Comparison of ENCODE assay signal across 8 cellular contexts in genomic region chr22:21866821-21867527, GRCh38. TPM values are rescaled to one million over a fixed set of nuclear protein-coding genes. Genes with fewer than 3 reads are reported as not detected.
DNase-seq lines count a peak whose midpoint lies in the region; ATAC-seq and TF ChIP-seq lines count a peak whose summit lies in the region.

No MANE protein-coding gene starts in this region.

- no peaks in the 10 kb centered on the region for H3K9me3 ChIP-seq in right lobe of liver

- no peaks in the 10 kb centered on the region for H3K36me3 ChIP-seq in right lobe of liver

- peak; percentile 33 for ATAC-seq in GM18511 (IDR thresholded peaks at IDR 0.05; ENCODE audit: unreplicated experiment)
- ATAC-seq in HG02981 (IDR thresholded peaks at IDR 0.05; ENCODE audit: unreplicated experiment): peak; percentile 27
- peak in 1 of 4 donors; percentile 2 for ATAC-seq in right lobe of liver
- ATAC-seq in stimulated activated naive B cell treated with anti-CD40 and anti-IgM and Interleukin-4, amounts not matched to agents 10 μg/mL and 1 μg/mL and 100 μg/mL, for 72 hours (replicated peaks): peak; percentile 11 to 15

- peak overlapping the region; percentile 55 to 80 (median 77) for H3K27ac ChIP-seq in right lobe of liver

- intact Hi-C loops in right lobe of liver (cut with DNase I): no loop called here

- peaks cover 4 to 5% of the 10 kb centered on the region in 2 donors for H3K9me3 Mint-ChIP-seq in stimulated activated naive B cell treated with anti-CD40 and anti-IgM and Interleukin-4, amounts not matched to agents 10 μg/mL and 1 μg/mL and 100 μg/mL, for 72 hours

- peaks cover 24 to 50% of the 10 kb centered on the region in 2 donors for H3K4me1 Mint-ChIP-seq in stimulated activated naive B cell treated with anti-CD40 and anti-IgM and Interleukin-4, amounts not matched to agents 10 μg/mL and 1 μg/mL and 100 μg/mL, for 72 hours

- peak; percentile 33 for DNase-seq in SW480 (ENCODE audit: low spot score)
- DNase-seq in cerebellar cortex (ENCODE audit: low spot score): peak; percentile 37
- peak; percentile 40 to 65 (median 61) for DNase-seq in right lobe of liver
- DNase-seq in stimulated activated naive B cell treated with anti-CD40 and anti-IgM and Interleukin-4, amounts not matched to agents 10 μg/mL and 1 μg/mL and 100 μg/mL, for 72 hours: peak; percentile 8
- DNase-seq in cortex of kidney (lab: John Stamatoyannopoulos, UW): no peak
- no peak for DNase-seq in DMS79 (lab: John Stamatoyannopoulos, UW)

- under 1% methylated on average over 25 of the region's 92 CpGs for WGBS in right lobe of liver (ENCODE audit: insufficient coverage, low coverage, low lambda C conversion rate, missing lambda C conversion rate)

- TF ChIP-seq POLR2A in right lobe of liver (IDR thresholded peaks at IDR 0.05): no peak

- peak overlapping the region; percentile 96 for H3K27ac Mint-ChIP-seq in stimulated activated naive B cell treated with anti-CD40 and anti-IgM and Interleukin-4, amounts not matched to agents 10 μg/mL and 1 μg/mL and 100 μg/mL, for 72 hours

- peak overlapping the region; percentile 89 to 92 for H3K4me3 Mint-ChIP-seq in stimulated activated naive B cell treated with anti-CD40 and anti-IgM and Interleukin-4, amounts not matched to agents 10 μg/mL and 1 μg/mL and 100 μg/mL, for 72 hours

- no peaks in the 10 kb centered on the region for H3K27me3 ChIP-seq in right lobe of liver

- peak overlapping the region; percentile 77 to 90 (median 83) for H3K4me3 ChIP-seq in right lobe of liver

- H3K36me3 Mint-ChIP-seq in stimulated activated naive B cell treated with anti-CD40 and anti-IgM and Interleukin-4, amounts not matched to agents 10 μg/mL and 1 μg/mL and 100 μg/mL, for 72 hours: peaks cover 26 to 32% of the 10 kb centered on the region in 2 donors

- peaks cover 0 to 24% (median 7%) of the 10 kb centered on the region in 4 donors for H3K4me1 ChIP-seq in right lobe of liver

- no peak for TF ChIP-seq CTCF in right lobe of liver (IDR thresholded peaks at IDR 0.05)

- H3K27me3 Mint-ChIP-seq in stimulated activated naive B cell treated with anti-CD40 and anti-IgM and Interleukin-4, amounts not matched to agents 10 μg/mL and 1 μg/mL and 100 μg/mL, for 72 hours: no peaks in the 10 kb centered on the region

RNA-seq across cellular contexts. Expression of gene MAPK1, which starts 0.5 kb away (rescaled TPM):
- total RNA-seq in right lobe of liver: 10 to 100 TPM; 43.4 to 75.0 (median 59.5) TPM

Comparison
In these comparisons a context has a peak if more than half of its experiments do, and no peak if none do; other contexts are left out.
1. DNase-seq: peak in SW480 (single experiment), cerebellar cortex (single experiment), right lobe of liver (3 of 3) and stimulated activated naive B cell treated with anti-CD40 and anti-IgM and Interleukin-4, amounts not matched to agents 10 μg/mL and 1 μg/mL and 100 μg/mL, for 72 hours (single experiment); none in cortex of kidney (single experiment) and DMS79 (single experiment).